Comparison of ENCODE assay signal across 15 cellular contexts in genomic region chr12:1732914-1733313, GRCh38. TPM values are rescaled to one million over a fixed set of nuclear protein-coding genes. Genes with fewer than 3 reads are reported as not detected.
DNase-seq lines count a peak whose midpoint lies in the region; ATAC-seq, FAIRE-seq and TF ChIP-seq lines count a peak whose summit lies in the region.
"Had no signal": no experiment of that assay in that cellular context is flagged by ENCODE, and none has a peak within 500 bp of the region (broad histone marks: within the 10 kb centered on the region; RNA-seq: fewer than 3 reads in every experiment).

No MANE protein-coding gene starts in this region.

- no peak for TF ChIP-seq CTCF in mesothelial cell of epicardium (IDR thresholded peaks at IDR 0.05; ENCODE audit: unreplicated experiment)

- H3K27ac Mint-ChIP-seq in activated naive CD8-positive, alpha-beta T cell treated with anti-CD3 and anti-CD28 coated beads, Interleukin-2, amount 10 ng/mL, durations not matched to agents 7 days and 5 days: no peak overlapping the region
- no peak overlapping the region for H3K27ac Mint-ChIP-seq in activated naive CD8-positive, alpha-beta T cell treated with anti-CD3 and anti-CD28 coated beads, Interleukin-2, amount 50 U/mL, for 24 hours
- H3K27ac Mint-ChIP-seq in central memory CD8-positive, alpha-beta T cell (ENCODE audit: low read depth): peak overlapping the region; percentile 62
- peak overlapping the region; percentile 54 for H3K27ac Mint-ChIP-seq in mesothelial cell of epicardium
- H3K27ac Mint-ChIP-seq: B cell; CD4-positive, alpha-beta T cell; HFFc6 had no signal

- DNase-seq in activated naive CD8-positive, alpha-beta T cell treated with anti-CD3 and anti-CD28 coated beads, Interleukin-2, amount 10 ng/mL, durations not matched to agents 7 days and 5 days: no peak
- DNase-seq in activated naive CD8-positive, alpha-beta T cell treated with anti-CD3 and anti-CD28 coated beads, Interleukin-2, amount 50 U/mL, for 24 hours: no peak
- DNase-seq in GM18507 (ENCODE audit: extremely low spot score, insufficient read length, low read depth) (no peak), mesothelial cell of epicardium (ENCODE audit: low spot score in 2 of 2, unreplicated experiment in 2 of 2) (no peak), COR-L47 (lab: John Stamatoyannopoulos, UW) (no peak), middle frontal gyrus (ENCODE audit: extremely low spot score, low spot score) (no peak)
- no peak for DNase-seq in central memory CD8-positive, alpha-beta T cell (ENCODE audit: low spot score in 2 of 2)
- DNase-seq: ACHN; C1 segment of cervical spinal cord; CD4-positive, alpha-beta T cell; DMS53; HCEC 1CT; HFFc6 had no signal

- no peak overlapping the region for H3K4me3 Mint-ChIP-seq in activated naive CD8-positive, alpha-beta T cell treated with anti-CD3 and anti-CD28 coated beads, Interleukin-2, amount 10 ng/mL, durations not matched to agents 7 days and 5 days
- no peak overlapping the region for H3K4me3 Mint-ChIP-seq in activated naive CD8-positive, alpha-beta T cell treated with anti-CD3 and anti-CD28 coated beads, Interleukin-2, amount 50 U/mL, for 24 hours
- no peak overlapping the region for H3K4me3 Mint-ChIP-seq in central memory CD8-positive, alpha-beta T cell
- no peak overlapping the region for H3K4me3 Mint-ChIP-seq in mesothelial cell of epicardium
- H3K4me3 Mint-ChIP-seq: B cell; CD4-positive, alpha-beta T cell; HFFc6 had no signal

- POLR2A ChIA-PET in activated naive CD8-positive, alpha-beta T cell treated with anti-CD3 and anti-CD28 coated beads, Interleukin-2, amount 10 ng/mL, durations not matched to agents 7 days and 5 days (lab: Charles Lee): no interaction called here

- peaks cover 25% of the 10 kb centered on the region for H3K36me3 Mint-ChIP-seq in activated naive CD8-positive, alpha-beta T cell treated with anti-CD3 and anti-CD28 coated beads, Interleukin-2, amount 10 ng/mL, durations not matched to agents 7 days and 5 days
- peaks cover 15% of the 10 kb centered on the region for H3K36me3 Mint-ChIP-seq in activated naive CD8-positive, alpha-beta T cell treated with anti-CD3 and anti-CD28 coated beads, Interleukin-2, amount 50 U/mL, for 24 hours (ENCODE audit: low read depth)
- peaks cover 7% of the 10 kb centered on the region for H3K36me3 Mint-ChIP-seq in central memory CD8-positive, alpha-beta T cell (ENCODE audit: insufficient read depth)
- peaks cover 12% of the 10 kb centered on the region for H3K36me3 Mint-ChIP-seq in mesothelial cell of epicardium

- FAIRE-seq in GM18507 (lab: Jason Lieb, UNC): peak; percentile 18

- peaks cover 6% of the 10 kb centered on the region for H3K4me1 Mint-ChIP-seq in activated naive CD8-positive, alpha-beta T cell treated with anti-CD3 and anti-CD28 coated beads, Interleukin-2, amount 10 ng/mL, durations not matched to agents 7 days and 5 days
- peaks cover 20% of the 10 kb centered on the region for H3K4me1 Mint-ChIP-seq in activated naive CD8-positive, alpha-beta T cell treated with anti-CD3 and anti-CD28 coated beads, Interleukin-2, amount 50 U/mL, for 24 hours
- peaks cover 31% of the 10 kb centered on the region for H3K4me1 Mint-ChIP-seq in central memory CD8-positive, alpha-beta T cell
- H3K4me1 Mint-ChIP-seq in mesothelial cell of epicardium: peaks cover 27% of the 10 kb centered on the region

- no peaks in the 10 kb centered on the region for H3K27me3 Mint-ChIP-seq in activated naive CD8-positive, alpha-beta T cell treated with anti-CD3 and anti-CD28 coated beads, Interleukin-2, amount 10 ng/mL, durations not matched to agents 7 days and 5 days
- no peaks in the 10 kb centered on the region for H3K27me3 Mint-ChIP-seq in activated naive CD8-positive, alpha-beta T cell treated with anti-CD3 and anti-CD28 coated beads, Interleukin-2, amount 50 U/mL, for 24 hours
- no peaks in the 10 kb centered on the region for H3K27me3 Mint-ChIP-seq in central memory CD8-positive, alpha-beta T cell
- H3K27me3 Mint-ChIP-seq in mesothelial cell of epicardium (ENCODE audit: low read depth): no peaks in the 10 kb centered on the region
- H3K27me3 Mint-ChIP-seq: B cell; CD4-positive, alpha-beta T cell had no signal

- H3K9me3 Mint-ChIP-seq in activated naive CD8-positive, alpha-beta T cell treated with anti-CD3 and anti-CD28 coated beads, Interleukin-2, amount 10 ng/mL, durations not matched to agents 7 days and 5 days: no peaks in the 10 kb centered on the region
- H3K9me3 Mint-ChIP-seq in activated naive CD8-positive, alpha-beta T cell treated with anti-CD3 and anti-CD28 coated beads, Interleukin-2, amount 50 U/mL, for 24 hours: no peaks in the 10 kb centered on the region
- H3K9me3 Mint-ChIP-seq in central memory CD8-positive, alpha-beta T cell: no peaks in the 10 kb centered on the region
- H3K9me3 Mint-ChIP-seq in mesothelial cell of epicardium: no peaks in the 10 kb centered on the region
- H3K9me3 Mint-ChIP-seq: CD4-positive, alpha-beta T cell; HFFc6 had no signal

- peak; percentile 36 for ATAC-seq in activated naive CD8-positive, alpha-beta T cell treated with anti-CD3 and anti-CD28 coated beads, Interleukin-2, amount 10 ng/mL, durations not matched to agents 7 days and 5 days (ENCODE audit: low read depth)
- no peak for ATAC-seq in activated naive CD8-positive, alpha-beta T cell treated with anti-CD3 and anti-CD28 coated beads, Interleukin-2, amount 50 U/mL, for 24 hours
- peak; percentile 46 for ATAC-seq in central memory CD8-positive, alpha-beta T cell (replicated peaks; ENCODE audit: extremely low read depth, poor library complexity, severe bottlenecking)
- no peak for ATAC-seq in HG03025 (IDR thresholded peaks at IDR 0.05; ENCODE audit: low FRiP score, unreplicated experiment)

RNA-seq across cellular contexts. Expression of gene ADIPOR2, which starts 42.0 kb away (rescaled TPM):
- total RNA-seq in activated naive CD8-positive, alpha-beta T cell treated with anti-CD3 and anti-CD28 coated beads, Interleukin-2, amount 10 ng/mL, durations not matched to agents 7 days and 5 days: 10 to 100 TPM; 50.2 to 51.3 TPM
- total RNA-seq in mesothelial cell of epicardium: 77.2 to 87.3 TPM (median 77.4 TPM) in 3 replicates

Comparison
In these comparisons a context has a peak if more than half of its experiments do, and no peak if none do; other contexts are left out.
1. ATAC-seq: peak in activated naive CD8-positive, alpha-beta T cell treated with anti-CD3 and anti-CD28 coated beads, Interleukin-2, amount 10 ng/mL, durations not matched to agents 7 days and 5 days (single experiment) and central memory CD8-positive, alpha-beta T cell (single experiment); none in activated naive CD8-positive, alpha-beta T cell treated with anti-CD3 and anti-CD28 coated beads, Interleukin-2, amount 50 U/mL, for 24 hours (single experiment) and HG03025 (single experiment).
2. H3K27ac Mint-ChIP-seq: peak in central memory CD8-positive, alpha-beta T cell (single experiment) and mesothelial cell of epicardium (single experiment); none in activated naive CD8-positive, alpha-beta T cell treated with anti-CD3 and anti-CD28 coated beads, Interleukin-2, amount 10 ng/mL, durations not matched to agents 7 days and 5 days (single experiment) and activated naive CD8-positive, alpha-beta T cell treated with anti-CD3 and anti-CD28 coated beads, Interleukin-2, amount 50 U/mL, for 24 hours (single experiment).